7 cellular contexts compared by ENCODE assay signal in the genomic region with DNA sequence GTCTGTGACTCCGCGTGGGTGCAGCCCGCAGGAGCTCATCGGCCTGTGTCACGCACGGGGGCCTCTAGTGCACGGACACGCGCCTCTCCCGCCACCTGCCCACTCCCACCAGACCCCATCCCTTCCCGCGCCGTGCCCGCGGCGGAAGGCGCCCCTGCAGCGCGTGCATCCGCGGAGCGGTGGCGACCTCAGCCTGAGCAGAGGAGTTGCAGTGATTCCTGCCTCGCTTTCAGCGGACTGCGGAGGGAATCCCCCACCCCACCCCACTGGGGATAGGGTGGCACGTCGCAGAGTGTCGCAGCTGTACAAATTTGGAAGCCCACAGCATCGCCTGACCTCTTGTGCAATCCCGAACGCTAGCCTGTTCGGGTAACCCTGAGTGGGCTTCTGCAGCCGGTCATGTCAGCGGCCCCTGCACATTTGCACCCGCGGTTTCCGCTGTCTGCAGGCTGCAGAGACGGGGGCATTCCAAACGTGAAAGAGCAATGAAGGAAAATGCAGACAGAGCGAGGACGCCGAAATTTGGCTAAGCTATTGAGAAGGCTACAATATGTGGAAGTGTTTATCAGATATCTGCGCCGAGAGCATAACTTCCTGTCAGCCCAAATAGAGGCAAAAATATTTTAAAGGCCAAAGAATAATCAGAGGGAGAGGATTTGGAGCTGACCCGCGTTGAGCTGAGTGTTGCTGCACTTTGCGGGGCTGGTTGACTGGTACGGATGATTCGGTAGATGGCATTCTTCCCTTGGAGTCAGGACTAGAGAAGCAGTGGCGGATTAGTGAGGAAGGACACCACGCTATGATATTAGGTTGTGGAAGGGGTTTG. TPM values are rescaled to one million over a fixed set of nuclear protein-coding genes. Genes with fewer than 3 reads are reported as not detected.
A peak's percentile ranks its signal among the peaks of the same experiment; 100 is the strongest.
DNase-seq lines count a peak whose midpoint lies in the region; ATAC-seq, FAIRE-seq and TF ChIP-seq lines count a peak whose summit lies in the region.

No MANE protein-coding gene starts in this region.

- TF ChIP-seq CTCF in brain microvascular endothelial cell (IDR thresholded peaks at IDR 0.05; ENCODE audit: low read depth, low read length, missing control alignments) (peak; percentile 38), gastrocnemius medialis (IDR thresholded peaks at IDR 0.05 in 4 of 5, conservative IDR thresholded peaks at IDR 0.05 in 1 of 5) (no peak)

- H3K4me1 Mint-ChIP-seq in immature natural killer cell, result peaks cover 15 to 18% of the 10 kb centered on the region in 2 donors

- H3K36me3 Mint-ChIP-seq in immature natural killer cell, result peaks cover 0 to 6% (median 0%) of the 10 kb centered on the region in 3 donors

- H3K36me3 ChIP-seq in brain microvascular endothelial cell (replicated peaks) (no peaks in the 10 kb centered on the region), gastrocnemius medialis (no peaks in the 10 kb centered on the region)

- H3K27ac Mint-ChIP-seq in immature natural killer cell, result no peak overlapping the region

- peak overlapping the region; percentile 7 to 66 (median 56) for H3K4me3 Mint-ChIP-seq in immature natural killer cell

- TF ChIP-seq POLR2A in GM12891 (IDR thresholded peaks at IDR 0.05; ENCODE audit: low read depth, low read length) (no peak), gastrocnemius medialis (IDR thresholded peaks at IDR 0.05) (no peak)

- H3K27ac ChIP-seq in brain microvascular endothelial cell (no peak overlapping the region), gastrocnemius medialis (peak overlapping the region in 1 of 4 donors; percentile 34)

- H3K4me3 ChIP-seq in brain microvascular endothelial cell (ENCODE audit: low read depth, low read length) (peak overlapping the region; percentile 61), gastrocnemius medialis (peak overlapping the region; percentile 56 to 66 (median 65))

- H3K9me3 Mint-ChIP-seq in immature natural killer cell, result peaks cover 0 to 12% (median 0%) of the 10 kb centered on the region in 6 donors

- POLR2A ChIA-PET in HEK293T (lab: Yijun Ruan, JAX), result no interaction called here

- no peaks in the 10 kb centered on the region for H3K9me3 ChIP-seq in gastrocnemius medialis

- in situ Hi-C loops in brain microvascular endothelial cell (cut with HindIII; ENCODE audit: low pct_ligation_motif_present, low sequenced_read_pairs) (no loop called here), gastrocnemius medialis (cut with MboI; ENCODE audit: low sequenced_read_pairs in 4 of 4) (no loop called here)

- H3K4me1 ChIP-seq in gastrocnemius medialis, result peaks cover 2 to 11% of the 10 kb centered on the region in 2 donors

- H3K27me3 Mint-ChIP-seq in immature natural killer cell (ENCODE audit: low read depth in 3 of 3), result peaks cover 17 to 28% (median 19%) of the 10 kb centered on the region in 3 donors

- peak; percentile 8 to 19 for ATAC-seq in gastrocnemius medialis

- intact Hi-C loops in gastrocnemius medialis (cut with DNase I; ENCODE audit: low total_unique reads), result loop anchor here (5.0 kb wide), 1 partner anchor 519 kb away; no protein-coding TSS in a partner anchor

- CTCF ChIA-PET in HEK293T (lab: Yijun Ruan, JAX), result no interaction called here

- FAIRE-seq in GM12891 (lab: Jason Lieb, UNC), result peak; percentile 16

- DNase-seq in GM12891 (ENCODE audit: insufficient read length, low spot score) (peak; percentile 3), HEK293T (ENCODE audit: extremely low spot score) (peak; percentile 49), NCI-H510A (lab: John Stamatoyannopoulos, UW) (peak; percentile 30), brain microvascular endothelial cell (peak; percentile 20), immature natural killer cell (peak in 2 of 3 donors; percentile 1 to 3), gastrocnemius medialis (peak in 1 of 2 donors; percentile 13), OCI-M1 (lab: John Stamatoyannopoulos, UW) (no peak)

- H3K27me3 ChIP-seq in brain microvascular endothelial cell (replicated peaks) (peaks cover 18% of the 10 kb centered on the region), gastrocnemius medialis (peaks cover 0 to 5% (median 5%) of the 10 kb centered on the region in 3 donors)

TF ChIP-seq in GM12891, 5 proteins besides CTCF, POLR2A, EP300 and RAD21:
- TF ChIP-seq TAF1 (IDR thresholded peaks at IDR 0.05; ENCODE audit: low read depth, low read length), result no peak
- no peak for TF ChIP-seq POLR2AphosphoS5 (IDR thresholded peaks at IDR 0.05; ENCODE audit: low read depth, low read length)
- no peak for TF ChIP-seq POU2F2 (IDR thresholded peaks at IDR 0.05; ENCODE audit: low read depth, low read length)
- no peak for TF ChIP-seq SPI1 (IDR thresholded peaks at IDR 0.05; ENCODE audit: low read depth, low read length)
- TF ChIP-seq PAX5 (IDR thresholded peaks at IDR 0.05; ENCODE audit: insufficient read depth, low read length, severe bottlenecking), result no peak

TF ChIP-seq in HEK293T, 16 proteins besides CTCF, POLR2A, EP300 and RAD21:
- TF ChIP-seq FOXK2 (IDR thresholded peaks at IDR 0.05) (no peak), FOXM1 (IDR thresholded peaks at IDR 0.05; ENCODE audit: borderline replicate concordance) (no peak), CTBP1 (IDR thresholded peaks at IDR 0.05; ENCODE audit: borderline replicate concordance) (no peak), NFRKB (IDR thresholded peaks at IDR 0.05) (no peak), BHLHE40 (IDR thresholded peaks at IDR 0.05; ENCODE audit: borderline replicate concordance) (no peak), SUZ12 (IDR thresholded peaks at IDR 0.05) (no peak)
- TF ChIP-seq, protein P1, sequence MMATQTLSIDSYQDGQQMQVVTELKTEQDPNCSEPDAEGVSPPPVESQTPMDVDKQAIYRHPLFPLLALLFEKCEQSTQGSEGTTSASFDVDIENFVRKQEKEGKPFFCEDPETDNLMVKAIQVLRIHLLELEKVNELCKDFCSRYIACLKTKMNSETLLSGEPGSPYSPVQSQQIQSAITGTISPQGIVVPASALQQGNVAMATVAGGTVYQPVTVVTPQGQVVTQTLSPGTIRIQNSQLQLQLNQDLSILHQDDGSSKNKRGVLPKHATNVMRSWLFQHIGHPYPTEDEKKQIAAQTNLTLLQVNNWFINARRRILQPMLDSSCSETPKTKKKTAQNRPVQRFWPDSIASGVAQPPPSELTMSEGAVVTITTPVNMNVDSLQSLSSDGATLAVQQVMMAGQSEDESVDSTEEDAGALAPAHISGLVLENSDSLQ (IDR thresholded peaks at IDR 0.05), result no peak

RNA-seq across cellular contexts. Expression of a gene that starts 0.6 kb away (rescaled TPM):
- 0.01 TPM for polyA plus RNA-seq in GM12891 (2012; ENCODE audit: low read depth, missing spikeins)
- polyA plus RNA-seq in immature natural killer cell, result not detected
- total RNA-seq in gastrocnemius medialis, result 1 to 10 TPM in 2 of 4 donors, under 1 TPM in 2; 0.51 to 2.3 (median 1.1) TPM
